Comparison of ENCODE assay signal across 22 cellular contexts in genomic region chr9:11471321-11471720, GRCh38.
"Had no signal": no experiment of that assay in that cellular context is flagged by ENCODE, and none has a peak within 500 bp of the region (broad histone marks: within the 10 kb centered on the region; RNA-seq: fewer than 3 reads in every experiment).

No MANE protein-coding gene starts in this region.

- H3K27me3 Mint-ChIP-seq: naive thymus-derived CD4-positive, alpha-beta T cell had no signal

- H3K36me3 Mint-ChIP-seq: naive thymus-derived CD4-positive, alpha-beta T cell had no signal

- ATAC-seq: foreskin keratinocyte; heart left ventricle; naive thymus-derived CD4-positive, alpha-beta T cell; sciatic nerve had no signal

- H3K27ac ChIP-seq: colonic mucosa, foreskin keratinocyte, heart left ventricle, neutrophil, suprapubic skin, thyroid gland, upper lobe of left lung, uterus had no signal

- H3K4me3 ChIP-seq: colonic mucosa, heart left ventricle, suprapubic skin, thyroid gland, upper lobe of left lung, uterus had no signal

- H3K9me3 ChIP-seq: colonic mucosa, neutrophil, suprapubic skin, thyroid gland, uterus had no signal

- H3K36me3 ChIP-seq: colonic mucosa, heart left ventricle, neutrophil, suprapubic skin, thyroid gland, upper lobe of left lung, uterus had no signal

- H3K27me3 ChIP-seq: colonic mucosa, foreskin keratinocyte, heart left ventricle, neutrophil, suprapubic skin, thyroid gland, upper lobe of left lung, uterus had no signal

- H3K4me1 Mint-ChIP-seq: endodermal cell; naive thymus-derived CD4-positive, alpha-beta T cell; nephron progenitor cell had no signal

- H3K27ac Mint-ChIP-seq: endodermal cell; naive thymus-derived CD4-positive, alpha-beta T cell; nephron progenitor cell had no signal

- DNase-seq: colonic mucosa; effector CD4-positive, alpha-beta T cell; endodermal cell; erythroblast; foreskin keratinocyte; hippocampal formation; kidney glomerular epithelial cell; mammary epithelial cell; naive thymus-derived CD4-positive, alpha-beta T cell; nephron progenitor cell; stimulated activated CD4-positive, alpha-beta T cell treated with anti-CD3 and anti-CD28 coated beads, Interleukin-2, amount 100 ng/mL, for 24 hours; stimulated activated CD4-positive, alpha-beta T cell treated with anti-CD3 and anti-CD28 coated beads, Interleukin-4, amount 100 ng/mL, for 4 hours; stimulated activated naive CD4-positive, alpha-beta T cell; thyroid gland; uterus had no signal

- H3K9me3 Mint-ChIP-seq: endodermal cell, nephron progenitor cell had no signal

- FAIRE-seq: endothelial cell of umbilical vein, islet of Langerhans had no signal

- H3K4me3 Mint-ChIP-seq: endodermal cell; naive thymus-derived CD4-positive, alpha-beta T cell; nephron progenitor cell had no signal

- H3K4me1 ChIP-seq: colonic mucosa, foreskin keratinocyte, heart left ventricle, suprapubic skin, thyroid gland, upper lobe of left lung, uterus had no signal
